Comparison of ENCODE assay signal across 4 cellular contexts in the genomic region with DNA sequence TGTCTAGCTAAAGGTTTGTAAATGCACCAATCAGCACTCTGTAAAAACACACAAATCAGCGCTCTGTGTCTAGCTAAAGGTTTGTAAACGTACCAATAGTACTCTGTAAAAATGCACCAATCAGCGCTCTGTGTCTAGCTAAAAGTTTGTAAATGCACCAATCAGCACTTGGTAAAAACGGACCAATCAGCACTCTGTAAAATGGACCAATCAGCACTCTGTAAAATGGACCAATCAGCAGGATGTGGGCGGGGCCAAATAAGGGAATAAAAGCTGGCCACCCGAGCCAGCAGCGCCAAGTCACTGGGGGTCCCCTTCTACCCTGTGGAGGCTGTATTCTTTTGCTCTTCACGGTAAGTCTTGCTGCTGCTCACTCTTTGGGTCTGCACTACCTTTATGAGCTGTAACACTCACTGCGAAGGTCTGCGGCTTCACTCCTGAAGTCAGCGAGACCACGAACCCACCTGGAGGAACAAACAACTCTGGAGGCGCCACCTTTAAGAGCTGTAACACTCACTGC. TPM values are rescaled to one million over a fixed set of nuclear protein-coding genes. Genes with fewer than 3 reads are reported as not detected.
DNase-seq lines count a peak whose midpoint lies in the region; ATAC-seq, FAIRE-seq and TF ChIP-seq lines count a peak whose summit lies in the region.
"Not testable (repeated sequence)": the region's sequence is repeated elsewhere in the genome, so short reads cannot be mapped to it uniquely, and the experiment has no call there.

No MANE protein-coding gene starts in this region.

- H3K4me1 ChIP-seq in K562 (replicated peaks in 1 of 2; ENCODE audit: control insufficient read depth in 2 of 2, insufficient read depth in 2 of 2, low read length in 2 of 2) = peaks cover 0 to 12% of the 10 kb centered on the region in 2 experiments; a peak in 4 of 5 replicates

- not testable (repeated sequence) for H3K4me3 ChIP-seq in K562

- not testable (repeated sequence) for TF ChIP-seq CTCF in WTC11 (IDR thresholded peaks at IDR 0.05); K562 (IDR thresholded peaks at IDR 0.05 in 2 of 3, conservative IDR thresholded peaks at IDR 0.05 in 1 of 3; ENCODE audit: insufficient read depth in 2 of 3, low read depth in 1 of 3, low read length in 3 of 3)

- not testable (repeated sequence) for H3K4me2 ChIP-seq in K562 (ENCODE audit: insufficient read depth, low read length)

- not testable (repeated sequence) for H3K9ac ChIP-seq in K562 (ENCODE audit: insufficient read depth in 1 of 2, low read depth in 2 of 2, low read length in 2 of 2)

- not testable (repeated sequence) for H3K9me3 ChIP-seq in K562 (replicated peaks; ENCODE audit: control insufficient read depth, insufficient read depth, low read depth, low read length)

- BruUV-seq in K562 (replicated peaks; lab: Mats Ljungman, UMichigan) = not testable (repeated sequence)

- H3K27me3 Mint-ChIP-seq in WTC11 (ENCODE audit: low read depth); dendritic cell treated with granulocyte-macrophage colony-stimulating factor and Interleukin-4, amounts not matched to agents 40 ng/mL and 50 ng/mL, for 4 days: not testable (repeated sequence)

- not testable (repeated sequence) for H3K9me1 ChIP-seq in K562 (ENCODE audit: control insufficient read depth, insufficient read depth, low read length)

- H2AFZ ChIP-seq in K562 (ENCODE audit: low read depth, low read length) = not testable (repeated sequence)

- POLR2A ChIA-PET in WTC11 (lab: Charles Lee) = interaction anchor here (0.5 kb wide), 1 partner anchor 46 kb away, joined by 6 read pairs; no protein-coding TSS in a partner anchor
- POLR2A ChIA-PET in K562 (lab: Yijun Ruan, JAX) = not testable (repeated sequence)

- peaks cover 31% of the 10 kb centered on the region for H3K36me3 Mint-ChIP-seq in WTC11
- peaks cover 38% of the 10 kb centered on the region for H3K36me3 Mint-ChIP-seq in dendritic cell treated with granulocyte-macrophage colony-stimulating factor and Interleukin-4, amounts not matched to agents 40 ng/mL and 50 ng/mL, for 4 days (ENCODE audit: low read depth)

- intact Hi-C loops in K562 (cut with micrococcal nuclease) = not testable (repeated sequence)
- intact Hi-C loops in dendritic cell treated with granulocyte-macrophage colony-stimulating factor and Interleukin-4, amounts not matched to agents 40 ng/mL and 50 ng/mL, for 4 days (cut with micrococcal nuclease) = loop anchor here (10.0 kb wide), 1 partner anchor 392 kb away; no protein-coding TSS in a partner anchor

- CTCF ChIA-PET in WTC11 (lab: Charles Lee) = interaction anchor here (1.2 kb wide), 1 partner anchor 168 kb away, joined by 3 read pairs; no protein-coding TSS in a partner anchor
- CTCF ChIA-PET in K562 (lab: Yijun Ruan, JAX; ENCODE audit: low intra/inter-chr PET ratio) = not testable (repeated sequence)

- not testable (repeated sequence) for TF ChIP-seq RAD21 in K562 (CRISPR knock-in tag; conservative IDR thresholded peaks at IDR 0.05 in 1 of 2, IDR thresholded peaks at IDR 0.05 in 1 of 2)

- not testable (repeated sequence) for FAIRE-seq in K562 (lab: Jason Lieb, UNC)

- not testable (repeated sequence) for ATAC-seq in WTC11, K562

- H3K79me2 ChIP-seq in K562 (ENCODE audit: control insufficient read depth, insufficient read depth, low read length) = peaks cover 15% of the 10 kb centered on the region

- not testable (repeated sequence) for H3K4me3 Mint-ChIP-seq in WTC11; dendritic cell treated with granulocyte-macrophage colony-stimulating factor and Interleukin-4, amounts not matched to agents 40 ng/mL and 50 ng/mL, for 4 days

- TF ChIP-seq POLR2A in K562 (conservative IDR thresholded peaks at IDR 0.05); erythroblast (IDR thresholded peaks at IDR 0.05; ENCODE audit: low read length): not testable (repeated sequence)

- H3K27ac Mint-ChIP-seq in WTC11 = not testable (repeated sequence)
- H3K27ac Mint-ChIP-seq in dendritic cell treated with granulocyte-macrophage colony-stimulating factor and Interleukin-4, amounts not matched to agents 40 ng/mL and 50 ng/mL, for 4 days = peak overlapping the region; percentile 23

- not testable (repeated sequence) for H3K27me3 ChIP-seq in K562 (ENCODE audit: control insufficient read depth in 2 of 2, insufficient read depth in 2 of 2, low read length in 2 of 2)

- WGBS in K562 (ENCODE audit: insufficient coverage, low coverage, missing lambda C conversion rate) = 89% methylated on average over 13 of the region's 13 CpGs

- H4K20me1 ChIP-seq in K562 (replicated peaks; ENCODE audit: control insufficient read depth, insufficient read depth, low read length) = not testable (repeated sequence)

- peaks cover 18% of the 10 kb centered on the region for H3K9me3 Mint-ChIP-seq in WTC11
- peaks cover 22% of the 10 kb centered on the region for H3K9me3 Mint-ChIP-seq in dendritic cell treated with granulocyte-macrophage colony-stimulating factor and Interleukin-4, amounts not matched to agents 40 ng/mL and 50 ng/mL, for 4 days

- DNase-seq in WTC11 (ENCODE audit: low spot score); K562 (ENCODE audit: extremely low read depth in 1 of 4, low spot score in 3 of 4): not testable (repeated sequence)
- DNase-seq in erythroblast (lab: John Stamatoyannopoulos, UW) = peak; percentile 12 to 18

- peaks cover 22% of the 10 kb centered on the region for H3K36me3 ChIP-seq in K562 (ENCODE audit: control insufficient read depth, insufficient read depth, low read length)

- in situ Hi-C loops in K562 (cut with MboI) = loop anchor here (10.0 kb wide), 1 partner anchor 502 kb away; the partner anchor contains the start of gene EXOC1

- H3K27ac ChIP-seq in K562 (ENCODE audit: extremely low read depth, low read depth, low read length) = not testable (repeated sequence)

- TF ChIP-seq EP300 in K562 (IDR thresholded peaks at IDR 0.05; ENCODE audit: low read length) = not testable (repeated sequence)

- H3K4me1 Mint-ChIP-seq in WTC11 = not testable (repeated sequence)
- peaks cover 41% of the 10 kb centered on the region for H3K4me1 Mint-ChIP-seq in dendritic cell treated with granulocyte-macrophage colony-stimulating factor and Interleukin-4, amounts not matched to agents 40 ng/mL and 50 ng/mL, for 4 days (ENCODE audit: low read depth)

TF ChIP-seq in WTC11, 78 proteins besides CTCF, POLR2A, EP300 and RAD21:
- TF ChIP-seq NFYB (CRISPR knock-in tag; conservative IDR thresholded peaks at IDR 0.05; ENCODE audit: low read depth) = peak; percentile 58

TF ChIP-seq in K562, 482 proteins besides CTCF, POLR2A, EP300 and RAD21 (continues in another document):
- TF ChIP-seq CC2D1A (IDR thresholded peaks at IDR 0.05) (peak; percentile 79; the same call in 1 of the 2 replicates), NFYB (IDR thresholded peaks at IDR 0.05; ENCODE audit: extremely low read depth, insufficient read length) (peak; percentile 75), NFIC (IDR thresholded peaks at IDR 0.05) (peak; percentile 18; the same call in 1 of the 2 replicates), SP1 (CRISPR knock-in tag; IDR thresholded peaks at IDR 0.05) (peak; percentile 66; the same call in 1 of the 2 replicates), ASH1L (IDR thresholded peaks at IDR 0.05; ENCODE audit: borderline replicate concordance, low read depth, partially characterized antibody) (peak; percentile 58)

RNA-seq across cellular contexts. Expression of gene SRD5A3, which starts 7.2 kb away (rescaled TPM):
- total RNA-seq in WTC11 (2021) = 24.0 to 27.2 TPM (median 26.5 TPM) in 3 replicates
- 12.9 and 19.1 TPM in 2 replicates for total RNA-seq in K562 (2011; cell fraction: chromatin; rRNA removed; ENCODE audit: low replicate concordance)
- total RNA-seq in K562 (2011; cell fraction: nucleolus; rRNA removed) = 12.9 and 13.5 TPM in 2 replicates
- total RNA-seq in K562 (2011; cell fraction: nucleoplasm; rRNA removed) = 22.7 and 23.1 TPM in 2 replicates
- total RNA-seq in K562 (2014; rRNA removed) = 9.1 and 12.0 TPM in 2 replicates
- 15.7 and 16.2 TPM in 2 replicates for total RNA-seq in K562 (2014; rRNA removed; fragmentation: Illumina TruSeq; extraction: Trizol)
- total RNA-seq in K562 (2015; rRNA removed; fragmentation: Illumina TruSeq; extraction: Trizol) = 10.6 and 13.3 TPM in 2 replicates
- total RNA-seq in K562 (2021) = 21.6 and 21.7 TPM in 2 replicates
- polyA plus RNA-seq in K562 (2011; rRNA removed) = 34.0 and 37.0 TPM in 2 replicates
- 14.5 and 26.4 TPM in 2 replicates for polyA plus RNA-seq in K562 (2011; cell fraction: cytosol; rRNA removed)
- polyA plus RNA-seq in K562 (2011; cell fraction: nucleus; rRNA removed) = 6.9 and 11.5 TPM in 2 replicates
- polyA plus RNA-seq in K562 (2012) = 17.2 and 29.6 TPM in 2 replicates
- 15.0 and 17.0 TPM in 2 replicates for polyA plus RNA-seq in K562 (2014; fragmentation: Illumina TruSeq; extraction: Trizol)
- polyA plus RNA-seq in K562 (2014; fragmentation: Nextera tagmentation; extraction: Ambion mirVana) = 1 to 10 TPM; 2.5 to 5.3 TPM
- 10.0 and 14.1 TPM in 2 replicates for polyA plus RNA-seq in K562 (2014; rRNA removed)
- polyA minus RNA-seq in K562 (2011; rRNA and poly(A)+ RNA removed) = 25.0 and 35.5 TPM in 2 replicates
- 9.6 and 16.2 TPM in 2 replicates for polyA minus RNA-seq in K562 (2011; cell fraction: cytosol; rRNA and poly(A)+ RNA removed)
- polyA minus RNA-seq in K562 (2011; cell fraction: nucleus; rRNA and poly(A)+ RNA removed) = 2.2 and 3.1 TPM in 2 replicates

RNA-seq across cellular contexts. Expression of gene TMEM165, which starts 42.5 kb away (rescaled TPM):
- 78.0 to 88.6 TPM (median 80.0 TPM) in 3 replicates for total RNA-seq in WTC11 (2021)
- 347 and 666 TPM in 2 replicates for total RNA-seq in K562 (2011; cell fraction: chromatin; rRNA removed; ENCODE audit: low replicate concordance)
- total RNA-seq in K562 (2011; cell fraction: nucleolus; rRNA removed) = 225 and 269 TPM in 2 replicates
- total RNA-seq in K562 (2011; cell fraction: nucleoplasm; rRNA removed) = 544 and 827 TPM in 2 replicates
- 112 and 116 TPM in 2 replicates for total RNA-seq in K562 (2014; rRNA removed)
- total RNA-seq in K562 (2014; rRNA removed; fragmentation: Illumina TruSeq; extraction: Trizol) = 96.6 and 96.8 TPM in 2 replicates
- total RNA-seq in K562 (2015; rRNA removed; fragmentation: Illumina TruSeq; extraction: Trizol) = 91.7 and 97.1 TPM in 2 replicates
- total RNA-seq in K562 (2021) = 84.6 and 97.5 TPM in 2 replicates
- 145 and 174 TPM in 2 replicates for polyA plus RNA-seq in K562 (2011; rRNA removed)
- 80.4 and 158 TPM in 2 replicates for polyA plus RNA-seq in K562 (2011; cell fraction: cytosol; rRNA removed)
- polyA plus RNA-seq in K562 (2011; cell fraction: nucleus; rRNA removed) = 179 and 244 TPM in 2 replicates
- polyA plus RNA-seq in K562 (2012) = 54.2 and 62.0 TPM in 2 replicates
- 58.7 and 70.6 TPM in 2 replicates for polyA plus RNA-seq in K562 (2014; fragmentation: Illumina TruSeq; extraction: Trizol)
- polyA plus RNA-seq in K562 (2014; fragmentation: Nextera tagmentation; extraction: Ambion mirVana) = 10 to 100 TPM; 21.3 to 27.5 TPM
- polyA plus RNA-seq in K562 (2014; rRNA removed) = 105 and 106 TPM in 2 replicates
- 177 and 204 TPM in 2 replicates for polyA minus RNA-seq in K562 (2011; rRNA and poly(A)+ RNA removed)
- polyA minus RNA-seq in K562 (2011; cell fraction: cytosol; rRNA and poly(A)+ RNA removed) = 53.2 and 61.2 TPM in 2 replicates
- polyA minus RNA-seq in K562 (2011; cell fraction: nucleus; rRNA and poly(A)+ RNA removed) = 110 and 180 TPM in 2 replicates
